1 cellular context compared by ENCODE assay signal in genomic region chr2:99771691-99772333, GRCh38.
TF ChIP-seq lines count a peak whose summit lies in the region.

No MANE protein-coding gene starts in this region.

TF ChIP-seq in K562, 482 proteins besides CTCF, POLR2A, EP300 and RAD21 (continued from another document and continues in another):
- no peak for TF ChIP-seq ATF1 (CRISPR knock-in tag; IDR thresholded peaks at IDR 0.05)
- TF ChIP-seq ATF1 (tag; IDR thresholded peaks at IDR 0.05) = peak; percentile 84
- no peak for TF ChIP-seq RREB1 (CRISPR knock-in tag; IDR thresholded peaks at IDR 0.05)
- TF ChIP-seq NONO (IDR thresholded peaks at IDR 0.05; ENCODE audit: low read depth in 2 of 2, low read length in 1 of 2) = peak in 1 of 2 experiments; percentile 11; a peak in 1 of 4 replicates
- peak; percentile 77 for TF ChIP-seq NFIC (IDR thresholded peaks at IDR 0.05)
- TF ChIP-seq SAFB (IDR thresholded peaks at IDR 0.05; ENCODE audit: borderline replicate concordance, low read depth, low read length) = no peak
- peak; percentile 59; the same call in 1 of the 2 replicates for TF ChIP-seq ETV1 (tag; conservative IDR thresholded peaks at IDR 0.05; ENCODE audit: low read depth)
- TF ChIP-seq, protein P1, sequence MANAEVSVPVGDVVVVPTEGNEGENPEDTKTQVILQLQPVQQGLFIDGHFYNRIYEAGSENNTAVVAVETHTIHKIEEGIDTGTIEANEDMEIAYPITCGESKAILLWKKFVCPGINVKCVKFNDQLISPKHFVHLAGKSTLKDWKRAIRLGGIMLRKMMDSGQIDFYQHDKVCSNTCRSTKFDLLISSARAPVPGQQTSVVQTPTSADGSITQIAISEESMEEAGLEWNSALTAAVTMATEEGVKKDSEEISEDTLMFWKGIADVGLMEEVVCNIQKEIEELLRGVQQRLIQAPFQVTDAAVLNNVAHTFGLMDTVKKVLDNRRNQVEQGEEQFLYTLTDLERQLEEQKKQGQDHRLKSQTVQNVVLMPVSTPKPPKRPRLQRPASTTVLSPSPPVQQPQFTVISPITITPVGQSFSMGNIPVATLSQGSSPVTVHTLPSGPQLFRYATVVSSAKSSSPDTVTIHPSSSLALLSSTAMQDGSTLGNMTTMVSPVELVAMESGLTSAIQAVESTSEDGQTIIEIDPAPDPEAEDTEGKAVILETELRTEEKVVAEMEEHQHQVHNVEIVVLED (CRISPR knock-in tag; IDR thresholded peaks at IDR 0.05) = 0 out of 2 replicates have a peak, but pooled peaks have one; percentile 32
- peak; percentile 69; the same call in 1 of the 2 replicates for TF ChIP-seq CC2D1A (IDR thresholded peaks at IDR 0.05)
- TF ChIP-seq SFPQ (IDR thresholded peaks at IDR 0.05; ENCODE audit: low read depth, low read length) = no peak
- TF ChIP-seq, protein P2, sequence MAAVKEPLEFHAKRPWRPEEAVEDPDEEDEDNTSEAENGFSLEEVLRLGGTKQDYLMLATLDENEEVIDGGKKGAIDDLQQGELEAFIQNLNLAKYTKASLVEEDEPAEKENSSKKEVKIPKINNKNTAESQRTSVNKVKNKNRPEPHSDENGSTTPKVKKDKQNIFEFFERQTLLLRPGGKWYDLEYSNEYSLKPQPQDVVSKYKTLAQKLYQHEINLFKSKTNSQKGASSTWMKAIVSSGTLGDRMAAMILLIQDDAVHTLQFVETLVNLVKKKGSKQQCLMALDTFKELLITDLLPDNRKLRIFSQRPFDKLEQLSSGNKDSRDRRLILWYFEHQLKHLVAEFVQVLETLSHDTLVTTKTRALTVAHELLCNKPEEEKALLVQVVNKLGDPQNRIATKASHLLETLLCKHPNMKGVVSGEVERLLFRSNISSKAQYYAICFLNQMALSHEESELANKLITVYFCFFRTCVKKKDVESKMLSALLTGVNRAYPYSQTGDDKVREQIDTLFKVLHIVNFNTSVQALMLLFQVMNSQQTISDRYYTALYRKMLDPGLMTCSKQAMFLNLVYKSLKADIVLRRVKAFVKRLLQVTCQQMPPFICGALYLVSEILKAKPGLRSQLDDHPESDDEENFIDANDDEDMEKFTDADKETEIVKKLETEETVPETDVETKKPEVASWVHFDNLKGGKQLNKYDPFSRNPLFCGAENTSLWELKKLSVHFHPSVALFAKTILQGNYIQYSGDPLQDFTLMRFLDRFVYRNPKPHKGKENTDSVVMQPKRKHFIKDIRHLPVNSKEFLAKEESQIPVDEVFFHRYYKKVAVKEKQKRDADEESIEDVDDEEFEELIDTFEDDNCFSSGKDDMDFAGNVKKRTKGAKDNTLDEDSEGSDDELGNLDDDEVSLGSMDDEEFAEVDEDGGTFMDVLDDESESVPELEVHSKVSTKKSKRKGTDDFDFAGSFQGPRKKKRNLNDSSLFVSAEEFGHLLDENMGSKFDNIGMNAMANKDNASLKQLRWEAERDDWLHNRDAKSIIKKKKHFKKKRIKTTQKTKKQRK (IDR thresholded peaks at IDR 0.05; ENCODE audit: borderline replicate concordance, low read depth, low read length) = no peak
- peak; percentile 96 to 97 for TF ChIP-seq KDM1A (IDR thresholded peaks at IDR 0.05)
- peak; percentile 32 for TF ChIP-seq TBP (optimal IDR thresholded peaks at IDR 0.05; ENCODE audit: low read depth, low read length)
- peak; percentile 94 for TF ChIP-seq DPF2 (IDR thresholded peaks at IDR 0.05)
- no peak for TF ChIP-seq USF1 (CRISPR knock-in tag; IDR thresholded peaks at IDR 0.05)
- TF ChIP-seq ARNT (IDR thresholded peaks at IDR 0.05) = peak; percentile 22 to 84; a peak in 2 of 4 replicates
- TF ChIP-seq, protein P3, sequence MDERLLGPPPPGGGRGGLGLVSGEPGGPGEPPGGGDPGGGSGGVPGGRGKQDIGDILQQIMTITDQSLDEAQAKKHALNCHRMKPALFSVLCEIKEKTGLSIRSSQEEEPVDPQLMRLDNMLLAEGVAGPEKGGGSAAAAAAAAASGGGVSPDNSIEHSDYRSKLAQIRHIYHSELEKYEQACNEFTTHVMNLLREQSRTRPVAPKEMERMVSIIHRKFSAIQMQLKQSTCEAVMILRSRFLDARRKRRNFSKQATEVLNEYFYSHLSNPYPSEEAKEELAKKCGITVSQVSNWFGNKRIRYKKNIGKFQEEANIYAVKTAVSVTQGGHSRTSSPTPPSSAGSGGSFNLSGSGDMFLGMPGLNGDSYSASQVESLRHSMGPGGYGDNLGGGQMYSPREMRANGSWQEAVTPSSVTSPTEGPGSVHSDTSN (CRISPR knock-in tag; IDR thresholded peaks at IDR 0.05; ENCODE audit: low read depth) = no peak
- TF ChIP-seq, protein P3 (tag; conservative IDR thresholded peaks at IDR 0.05; ENCODE audit: low read depth) = peak; percentile 96
- 0 out of 2 replicates have a peak, but pooled peaks have one; percentile 40 for TF ChIP-seq SMAD3 (CRISPR knock-in tag; conservative IDR thresholded peaks at IDR 0.05)
- TF ChIP-seq, protein P4, sequence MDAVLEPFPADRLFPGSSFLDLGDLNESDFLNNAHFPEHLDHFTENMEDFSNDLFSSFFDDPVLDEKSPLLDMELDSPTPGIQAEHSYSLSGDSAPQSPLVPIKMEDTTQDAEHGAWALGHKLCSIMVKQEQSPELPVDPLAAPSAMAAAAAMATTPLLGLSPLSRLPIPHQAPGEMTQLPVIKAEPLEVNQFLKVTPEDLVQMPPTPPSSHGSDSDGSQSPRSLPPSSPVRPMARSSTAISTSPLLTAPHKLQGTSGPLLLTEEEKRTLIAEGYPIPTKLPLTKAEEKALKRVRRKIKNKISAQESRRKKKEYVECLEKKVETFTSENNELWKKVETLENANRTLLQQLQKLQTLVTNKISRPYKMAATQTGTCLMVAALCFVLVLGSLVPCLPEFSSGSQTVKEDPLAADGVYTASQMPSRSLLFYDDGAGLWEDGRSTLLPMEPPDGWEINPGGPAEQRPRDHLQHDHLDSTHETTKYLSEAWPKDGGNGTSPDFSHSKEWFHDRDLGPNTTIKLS (IDR thresholded peaks at IDR 0.05; ENCODE audit: borderline replicate concordance, low read depth) = 0 out of 2 replicates have a peak, but pooled peaks have one; percentile 45
- peak; percentile 78 for TF ChIP-seq GABPB1 (CRISPR knock-in tag; IDR thresholded peaks at IDR 0.05)
- no peak for TF ChIP-seq YBX1 (IDR thresholded peaks at IDR 0.05)
- no peak; the same call in 1 of the 2 replicates for TF ChIP-seq ETV5 (CRISPR knock-in tag; IDR thresholded peaks at IDR 0.05; ENCODE audit: low read depth)
- TF ChIP-seq KLF6 (CRISPR knock-in tag; IDR thresholded peaks at IDR 0.05; ENCODE audit: borderline replicate concordance) = peak; percentile 45; the same call in 1 of the 2 replicates
- peak; percentile 42; the same call in 1 of the 2 replicates for TF ChIP-seq JUND (IDR thresholded peaks at IDR 0.05; ENCODE audit: borderline replicate concordance, low read depth, low read length)
- TF ChIP-seq JUND (tag; IDR thresholded peaks at IDR 0.05; ENCODE audit: borderline replicate concordance, low read depth, low read length) = peak; percentile 49; the same call in 1 of the 3 replicates
- peak; percentile 59; the same call in 1 of the 2 replicates for TF ChIP-seq SPI1 (IDR thresholded peaks at IDR 0.05; ENCODE audit: borderline replicate concordance, low read depth, low read length)
- peak; percentile 79 for TF ChIP-seq ESRRA (IDR thresholded peaks at IDR 0.05; ENCODE audit: borderline replicate concordance, low read depth)
- TF ChIP-seq FOXJ2 (tag; IDR thresholded peaks at IDR 0.05) = 0 out of 2 replicates have a peak, but pooled peaks have one; percentile 47
- TF ChIP-seq SMARCA4 (IDR thresholded peaks at IDR 0.05) = peak; percentile 95
- TF ChIP-seq MTA3 (IDR thresholded peaks at IDR 0.05; ENCODE audit: borderline replicate concordance) = peak; percentile 45; the same call in 1 of the 2 replicates
- peak in 1 of 2 experiments; percentile 83; a peak in 2 of 4 replicates for TF ChIP-seq ZMIZ1 (IDR thresholded peaks at IDR 0.05; ENCODE audit: low read depth in 2 of 2, low read length in 2 of 2)
- 0 out of 2 replicates have a peak, but pooled peaks have one; percentile 66 for TF ChIP-seq EHMT2 (IDR thresholded peaks at IDR 0.05)
- TF ChIP-seq CBFA2T3 (IDR thresholded peaks at IDR 0.05) = peak; percentile 95
